1 cellular context compared by ENCODE assay signal in the genomic region with DNA sequence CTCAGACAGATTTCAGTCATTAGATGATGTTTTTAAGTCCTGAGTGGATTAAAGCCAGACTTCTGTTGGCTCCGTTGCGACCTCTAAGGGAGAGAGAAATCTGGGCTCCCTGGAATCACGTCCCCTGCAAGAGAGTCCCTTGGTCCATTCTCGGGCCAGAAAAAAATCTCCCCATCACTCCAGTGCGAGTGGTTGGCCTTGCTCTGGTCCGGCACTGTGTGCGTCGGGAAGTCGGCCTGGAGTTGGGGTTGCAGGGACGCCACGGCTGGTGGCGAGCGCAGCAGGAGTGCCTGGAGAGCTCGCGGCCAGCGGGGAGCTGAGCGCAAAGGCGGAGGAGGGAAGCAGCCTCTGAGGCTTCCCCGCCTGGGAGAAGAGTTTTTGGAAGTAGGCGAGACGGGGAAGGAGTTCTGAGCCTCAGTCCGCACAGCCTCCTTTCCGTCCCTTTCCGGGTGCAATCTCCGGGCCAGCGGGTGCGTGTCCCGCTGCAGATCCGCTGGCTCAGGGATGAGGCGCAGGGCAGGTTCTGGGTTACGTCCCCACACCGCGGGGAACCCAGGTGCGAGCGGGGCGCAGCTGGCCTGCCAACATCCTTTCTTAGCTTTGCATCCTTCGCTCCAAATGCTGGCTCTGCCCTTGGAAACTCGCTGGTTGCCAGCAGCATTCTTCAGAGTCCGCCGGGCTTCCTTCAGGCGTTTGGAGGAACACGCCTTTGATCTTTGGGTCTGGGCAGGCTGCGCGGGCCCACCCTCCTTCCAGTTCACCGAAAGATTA.
TF ChIP-seq lines count a peak whose summit lies in the region.

No MANE protein-coding gene starts in this region.

TF ChIP-seq in A549, 52 proteins besides CTCF, POLR2A, EP300 and RAD21 (continued from another document):
- TF ChIP-seq ZNF302 (CRISPR knock-in tag; IDR thresholded peaks at IDR 0.05): no peak
- no peak for TF ChIP-seq HOXA7 (CRISPR knock-in tag; IDR thresholded peaks at IDR 0.05)
- no peak for TF ChIP-seq FOXS1 (CRISPR knock-in tag; IDR thresholded peaks at IDR 0.05)
- TF ChIP-seq, protein P1, sequence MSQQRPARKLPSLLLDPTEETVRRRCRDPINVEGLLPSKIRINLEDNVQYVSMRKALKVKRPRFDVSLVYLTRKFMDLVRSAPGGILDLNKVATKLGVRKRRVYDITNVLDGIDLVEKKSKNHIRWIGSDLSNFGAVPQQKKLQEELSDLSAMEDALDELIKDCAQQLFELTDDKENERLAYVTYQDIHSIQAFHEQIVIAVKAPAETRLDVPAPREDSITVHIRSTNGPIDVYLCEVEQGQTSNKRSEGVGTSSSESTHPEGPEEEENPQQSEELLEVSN (IDR thresholded peaks at IDR 0.05; ENCODE audit: borderline replicate concordance, low read depth): no peak
- TF ChIP-seq JUNB (IDR thresholded peaks at IDR 0.05): no peak
TF ChIP-seq in A549: peak in this region for 0.
